12 cellular contexts compared by ENCODE assay signal in the genomic region with DNA sequence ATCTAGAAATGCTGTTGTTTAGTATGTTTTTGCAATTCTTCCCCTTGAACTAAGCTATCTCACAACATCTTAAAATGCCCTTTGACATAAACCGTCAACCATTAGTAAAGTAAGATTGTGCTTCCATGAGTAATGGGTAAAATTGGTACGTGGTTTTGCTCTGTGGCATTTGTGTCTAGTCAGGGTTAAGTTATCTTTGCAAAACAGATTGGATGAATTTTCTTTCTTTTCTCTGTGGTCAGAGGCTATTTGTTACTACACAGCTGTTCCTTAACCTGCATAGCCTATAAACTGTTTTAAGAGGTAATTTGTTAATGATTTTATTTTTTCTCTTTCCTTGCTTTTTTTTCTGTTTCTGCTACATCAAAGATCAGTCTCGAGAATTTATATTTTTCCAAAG.
DNase-seq lines count a peak whose midpoint lies in the region; FAIRE-seq and TF ChIP-seq lines count a peak whose summit lies in the region.
"Had no signal": no experiment of that assay in that cellular context is flagged by ENCODE, and none has a peak within 500 bp of the region (broad histone marks: within the 10 kb centered on the region; RNA-seq: fewer than 3 reads in every experiment).

No MANE protein-coding gene starts in this region.

- DNase-seq in A172 (ENCODE audit: low spot score) (peak; percentile 42), H54 (ENCODE audit: insufficient read length, low spot score) (no peak), RPMI7951 (ENCODE audit: low read depth) (peak; percentile 83), fibroblast of gingiva (ENCODE audit: low read depth) (peak; percentile 16), inferior parietal cortex (ENCODE audit: extremely low spot score) (no peak), NCI-H128 (lab: John Stamatoyannopoulos, UW; ENCODE audit: unreplicated experiment) (no peak), LoVo (ENCODE audit: low spot score) (no peak)
- DNase-seq in stimulated activated CD4-positive, alpha-beta T cell treated with anti-CD3 and anti-CD28 coated beads, Interleukin-2, amount 100 ng/mL, for 24 hours: no peak
- DNase-seq: activated T-cell treated with anti-CD3 and anti-CD28 coated beads, Interleukin-2, amount 50 U/mL, for 48 hours; GOT3; NCI-H187 treated with DMSO at 0.1 percent for 48 hours had no signal

- no peak for TF ChIP-seq POLR2A in H54 (IDR thresholded peaks at IDR 0.05; ENCODE audit: low read depth, low read length)

- FAIRE-seq in H54 (lab: Jason Lieb, UNC): peak; percentile 85
- FAIRE-seq: HTR-8/SVneo had no signal

Comparison
In these comparisons a context has a peak if more than half of its experiments do, and no peak if none do; other contexts are left out.
1. DNase-seq: peak in A172 (single experiment), RPMI7951 (single experiment) and fibroblast of gingiva (single experiment); none in H54 (single experiment), stimulated activated CD4-positive, alpha-beta T cell treated with anti-CD3 and anti-CD28 coated beads, Interleukin-2, amount 100 ng/mL, for 24 hours (0 of 2), inferior parietal cortex (single experiment), NCI-H128 (single experiment) and LoVo (single experiment).